ENCODE assay signal across 10 cellular contexts in genomic region chr11:12189543-12190235, GRCh38.
A peak's percentile ranks its signal among the peaks of the same experiment; 100 is the strongest.
DNase-seq lines count a peak whose midpoint lies in the region; ATAC-seq and TF ChIP-seq lines count a peak whose summit lies in the region.
"Had no signal": no experiment of that assay in that cellular context is flagged by ENCODE, and none has a peak within 500 bp of the region (broad histone marks: within the 10 kb centered on the region; RNA-seq: fewer than 3 reads in every experiment).

No MANE protein-coding gene starts in this region.

- CTCF ChIA-PET in activated CD8-positive, alpha-beta T cell treated with anti-CD3 and anti-CD28 coated beads, Interleukin-2, amount 10 ng/mL, durations not matched to agents 7 days and 5 days (lab: Charles Lee): interaction anchor here (0.9 to 3.6 kb wide), 7 partner anchors 9 to 92 kb away, joined by 3 to 15 read pairs (median 5); no protein-coding TSS in a partner anchor

- peak overlapping the region; percentile 23 for H3K27ac Mint-ChIP-seq in activated CD8-positive, alpha-beta T cell treated with anti-CD3 and anti-CD28 coated beads, Interleukin-2, amount 10 ng/mL, durations not matched to agents 7 days and 5 days

- peaks cover 10% of the 10 kb centered on the region for H3K36me3 Mint-ChIP-seq in activated CD8-positive, alpha-beta T cell treated with anti-CD3 and anti-CD28 coated beads, Interleukin-2, amount 10 ng/mL, durations not matched to agents 7 days and 5 days (ENCODE audit: low read depth)

- intact Hi-C loops in lower leg skin (cut with DNase I; ENCODE audit: low total_unique reads): no loop called here

- H3K4me1 Mint-ChIP-seq in activated CD8-positive, alpha-beta T cell treated with anti-CD3 and anti-CD28 coated beads, Interleukin-2, amount 10 ng/mL, durations not matched to agents 7 days and 5 days (ENCODE audit: low read depth): peaks cover 45% of the 10 kb centered on the region

- no peak for TF ChIP-seq CTCF in lower leg skin (IDR thresholded peaks at IDR 0.05)

- 59 to 66% methylated on average over 8 of the region's 8 CpGs for WGBS in lower leg skin, 2 donors

- DNase-seq in DMS153 (lab: John Stamatoyannopoulos, UW) (peak; percentile 92), NCI-H1694 (lab: John Stamatoyannopoulos, UW) (peak; percentile 74), lower leg skin (ENCODE audit: low spot score in 2 of 2) (peak; percentile 62 to 86), germinal center (ENCODE audit: low spot score) (no peak)
- DNase-seq in activated CD8-positive, alpha-beta T cell treated with anti-CD3 and anti-CD28 coated beads, Interleukin-2, amount 10 ng/mL, durations not matched to agents 7 days and 5 days: no peak
- DNase-seq: DND-41, kidney glomerular epithelial cell had no signal

- H3K4me3 Mint-ChIP-seq in activated CD8-positive, alpha-beta T cell treated with anti-CD3 and anti-CD28 coated beads, Interleukin-2, amount 10 ng/mL, durations not matched to agents 7 days and 5 days: no peak overlapping the region

- no peaks in the 10 kb centered on the region for H3K27me3 Mint-ChIP-seq in activated CD8-positive, alpha-beta T cell treated with anti-CD3 and anti-CD28 coated beads, Interleukin-2, amount 10 ng/mL, durations not matched to agents 7 days and 5 days (ENCODE audit: low read depth)

- peak; percentile 62 for ATAC-seq in activated CD8-positive, alpha-beta T cell treated with anti-CD3 and anti-CD28 coated beads, Interleukin-2, amount 10 ng/mL, durations not matched to agents 7 days and 5 days
- no peak for ATAC-seq in GM19455 (IDR thresholded peaks at IDR 0.05; ENCODE audit: unreplicated experiment)
- ATAC-seq in GM21529 (IDR thresholded peaks at IDR 0.05; ENCODE audit: unreplicated experiment): no peak
- no peak for ATAC-seq in HG02763 (IDR thresholded peaks at IDR 0.05; ENCODE audit: unreplicated experiment)

- no peak for TF ChIP-seq POLR2A in lower leg skin (IDR thresholded peaks at IDR 0.05)

- no peak overlapping the region for H3K4me3 ChIP-seq in lower leg skin (ENCODE audit: low read depth, poor library complexity, severe bottlenecking)

- H3K9me3 Mint-ChIP-seq in activated CD8-positive, alpha-beta T cell treated with anti-CD3 and anti-CD28 coated beads, Interleukin-2, amount 10 ng/mL, durations not matched to agents 7 days and 5 days (ENCODE audit: insufficient read depth): no peaks in the 10 kb centered on the region

- POLR2A ChIA-PET in activated CD8-positive, alpha-beta T cell treated with anti-CD3 and anti-CD28 coated beads, Interleukin-2, amount 10 ng/mL, durations not matched to agents 7 days and 5 days (lab: Charles Lee): interaction anchor here (1.9 to 2.1 kb wide), 2 partner anchors 11 to 34 kb away, joined by 6 to 7 read pairs; no protein-coding TSS in a partner anchor

Comparison
In these comparisons a context has a peak if more than half of its experiments do, and no peak if none do; other contexts are left out.
1. DNase-seq: peak in DMS153 (single experiment), NCI-H1694 (single experiment) and lower leg skin (2 of 2); none in activated CD8-positive, alpha-beta T cell treated with anti-CD3 and anti-CD28 coated beads, Interleukin-2, amount 10 ng/mL, durations not matched to agents 7 days and 5 days (single experiment) and germinal center (single experiment).